ENCODE assay signal across 16 cellular contexts in genomic region chr7:155824195-155824915, GRCh38. TPM values are rescaled to one million over a fixed set of nuclear protein-coding genes. Genes with fewer than 3 reads are reported as not detected.
DNase-seq lines count a peak whose midpoint lies in the region; ATAC-seq, FAIRE-seq and TF ChIP-seq lines count a peak whose summit lies in the region.
"Had no signal": no experiment of that assay in that cellular context is flagged by ENCODE, and none has a peak within 500 bp of the region (broad histone marks: within the 10 kb centered on the region; RNA-seq: fewer than 3 reads in every experiment).

No MANE protein-coding gene starts in this region.

- peak; percentile 62 for FAIRE-seq in colon (lab: Jason Lieb, UNC)
- FAIRE-seq: endothelial cell of umbilical vein had no signal

- H3K9me3 ChIP-seq in mucosa of descending colon, result no peaks in the 10 kb centered on the region

- TF ChIP-seq CTCF in mucosa of descending colon (IDR thresholded peaks at IDR 0.05), result no peak

- no peak overlapping the region for H3K4me3 ChIP-seq in mucosa of descending colon

- DNase-seq in COLO829 (ENCODE audit: low spot score), result peak; percentile 10
- peak; percentile 28 for DNase-seq in NCI-H2029 (lab: John Stamatoyannopoulos, UW)
- peak in 2 of 3 donors; percentile 83 to 93 for DNase-seq in mucosa of descending colon
- no peak for DNase-seq in putamen (ENCODE audit: low spot score)
- no peak for DNase-seq in islet precursor cell
- no peak for DNase-seq in activated gamma-delta T cell (lab: John Stamatoyannopoulos, UW)
- DNase-seq: COR-L47; kidney glomerular epithelial cell; naive thymus-derived CD4-positive, alpha-beta T cell; NCI-H2081; NCI-H69; stimulated activated CD4-positive, alpha-beta T cell treated with anti-CD3 and anti-CD28 coated beads, Interleukin-1b, Interleukin-23, amount 100 ng/mL, for 48 hours had no signal

- H3K36me3 ChIP-seq in mucosa of descending colon (ENCODE audit: low read depth), result no peaks in the 10 kb centered on the region

- intact Hi-C loops in mucosa of descending colon (cut with DNase I, micrococcal nuclease), result no loop called here

- peaks cover 10% of the 10 kb centered on the region for H3K4me1 ChIP-seq in mucosa of descending colon (ENCODE audit: low read depth)

- ATAC-seq in mucosa of descending colon, result peak; percentile 94
- ATAC-seq in HG03342 (IDR thresholded peaks at IDR 0.05; ENCODE audit: unreplicated experiment), result no peak
- ATAC-seq: activated naive CD4-positive, alpha-beta T cell treated with anti-CD3 and anti-CD28 coated beads, Interleukin-2, amount 50 U/mL, for 72 hours; naive thymus-derived CD4-positive, alpha-beta T cell had no signal

RNA-seq across cellular contexts. Expression of gene SHH, which starts 12.1 kb away (rescaled TPM):
- total RNA-seq in mucosa of descending colon, result 1 to 10 TPM; 2.4 to 9.6 (median 6.6) TPM
- total RNA-seq: activated naive CD4-positive, alpha-beta T cell treated with anti-CD3 and anti-CD28 coated beads, Interleukin-2, amount 50 U/mL, for 72 hours; endothelial cell of umbilical vein; naive thymus-derived CD4-positive, alpha-beta T cell had no signal

Comparison
In these comparisons a context has a peak if more than half of its experiments do, and no peak if none do; other contexts are left out.
1. DNase-seq: peak in COLO829 (single experiment), NCI-H2029 (single experiment) and mucosa of descending colon (2 of 3); none in putamen (single experiment), islet precursor cell (single experiment) and activated gamma-delta T cell (single experiment).